ENCODE assay signal across 33 cellular contexts in the genomic region with DNA sequence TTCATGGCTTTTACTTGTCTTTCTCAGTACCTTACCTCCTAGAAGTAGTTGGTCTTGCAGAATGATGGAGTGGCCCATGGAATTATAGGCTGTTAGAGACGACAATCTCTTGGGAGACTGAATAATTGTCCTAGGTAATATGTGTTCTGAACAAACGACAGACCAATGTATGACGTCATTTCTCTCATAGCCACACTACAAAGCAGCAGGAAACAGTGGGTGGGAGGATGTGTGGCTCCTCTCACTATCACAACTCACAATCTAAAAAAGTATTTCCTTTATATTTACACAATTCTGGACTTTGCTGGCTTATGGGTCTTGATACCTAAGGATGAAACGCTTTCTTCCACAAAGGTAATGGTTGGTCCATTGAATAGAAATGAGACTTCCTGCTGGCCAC.
"Had no signal": no experiment of that assay in that cellular context is flagged by ENCODE, and none has a peak within 500 bp of the region (broad histone marks: within the 10 kb centered on the region; RNA-seq: fewer than 3 reads in every experiment).

No MANE protein-coding gene starts in this region.

- H3K36me3 Mint-ChIP-seq: activated naive CD4-positive, alpha-beta T cell treated with anti-CD3 and anti-CD28 coated beads, Interleukin-2, amount 10 ng/mL, durations not matched to agents 7 days and 5 days; activated naive CD4-positive, alpha-beta T cell treated with anti-CD3 and anti-CD28 coated beads, Interleukin-2, amount 50 U/mL, for 72 hours; activated naive CD8-positive, alpha-beta T cell treated with anti-CD3 and anti-CD28 coated beads, Interleukin-2, amount 10 ng/mL, durations not matched to agents 7 days and 5 days; brain had no signal

- H3K4me3 Mint-ChIP-seq: activated B cell treated with CpG ODN at 0.5 μM for 24 hours; activated CD8-positive, alpha-beta T cell treated with anti-CD3 and anti-CD28 coated beads for 36 hours; activated naive CD4-positive, alpha-beta T cell treated with anti-CD3 and anti-CD28 coated beads, Interleukin-2, amount 10 ng/mL, durations not matched to agents 7 days and 5 days; activated naive CD8-positive, alpha-beta T cell treated with anti-CD3 and anti-CD28 coated beads, Interleukin-2, amount 10 ng/mL, durations not matched to agents 7 days and 5 days; activated T-cell treated with anti-CD3 and anti-CD28 coated beads, Interleukin-2, amount 50 U/mL, for 4 hours; brain; dendritic cell treated with granulocyte-macrophage colony-stimulating factor and Interleukin-4, amounts not matched to agents 40 ng/mL and 50 ng/mL, for 4 days; effector memory CD8-positive, alpha-beta T cell; T-helper 17 cell; T-helper 2 cell treated with Interferon-gamma antibody and Interleukin-4, amounts not matched to agents 5 μg/mL and 100 μg/mL, for 36 hours had no signal

- H3K36me3 ChIP-seq: ascending aorta, breast epithelium, cardiac muscle cell, colonic mucosa, esophagus squamous epithelium, gastroesophageal sphincter, heart right ventricle, WERI-Rb-1 had no signal

- H3K27ac Mint-ChIP-seq: activated B cell treated with CpG ODN at 0.5 μM for 24 hours; activated CD8-positive, alpha-beta T cell treated with anti-CD3 and anti-CD28 coated beads for 36 hours; activated naive CD4-positive, alpha-beta T cell treated with anti-CD3 and anti-CD28 coated beads, Interleukin-2, amount 10 ng/mL, durations not matched to agents 7 days and 5 days; activated naive CD4-positive, alpha-beta T cell treated with anti-CD3 and anti-CD28 coated beads, Interleukin-2, amount 50 U/mL, for 72 hours; activated naive CD8-positive, alpha-beta T cell treated with anti-CD3 and anti-CD28 coated beads, Interleukin-2, amount 10 ng/mL, durations not matched to agents 7 days and 5 days; brain; dendritic cell treated with granulocyte-macrophage colony-stimulating factor and Interleukin-4, amounts not matched to agents 40 ng/mL and 50 ng/mL, for 4 days; effector memory CD8-positive, alpha-beta T cell; T-helper 17 cell; T-helper 2 cell treated with Interferon-gamma antibody and Interleukin-4, amounts not matched to agents 5 μg/mL and 100 μg/mL, for 36 hours had no signal

- H3K27me3 ChIP-seq: ascending aorta, breast epithelium, cardiac muscle cell, colonic mucosa, dorsolateral prefrontal cortex, esophagus squamous epithelium, gastroesophageal sphincter, heart right ventricle had no signal

- H3K4me3 ChIP-seq: ascending aorta, breast epithelium, cardiac muscle cell, colonic mucosa, dorsolateral prefrontal cortex, esophagus squamous epithelium, gastroesophageal sphincter, heart right ventricle had no signal

- H3K27ac ChIP-seq: ascending aorta, breast epithelium, cardiac muscle cell, colonic mucosa, dorsolateral prefrontal cortex, epithelial cell of prostate, esophagus squamous epithelium, gastroesophageal sphincter, heart right ventricle, WERI-Rb-1 had no signal

- H3K9me3 ChIP-seq: ascending aorta, colonic mucosa, esophagus squamous epithelium had no signal

- DNase-seq: activated B cell treated with CpG ODN at 0.5 μM for 24 hours; activated CD4-positive, alpha-beta T cell treated with anti-CD3 and anti-CD28 coated beads for 48 hours; activated CD4-positive, alpha-beta T cell treated with anti-CD3 and anti-CD28 coated beads, Interleukin-2, amount 50 U/mL, for 1 hour; activated CD4-positive, alpha-beta T cell treated with anti-CD3 and anti-CD28 coated beads, Interleukin-2, amount 50 U/mL, for 48 hours; activated CD8-positive, alpha-beta memory T cell treated with anti-CD3 and anti-CD28 coated beads for 24 hours; activated CD8-positive, alpha-beta T cell treated with anti-CD3 and anti-CD28 coated beads for 36 hours; activated gamma-delta T cell; activated naive CD4-positive, alpha-beta T cell; activated naive CD4-positive, alpha-beta T cell treated with anti-CD3 and anti-CD28 coated beads, Interleukin-2, amount 10 ng/mL, durations not matched to agents 7 days and 5 days; activated naive CD8-positive, alpha-beta T cell treated with anti-CD3 and anti-CD28 coated beads, Interleukin-2, amount 10 ng/mL, durations not matched to agents 7 days and 5 days; activated T-cell treated with anti-CD3 and anti-CD28 coated beads, Interleukin-2, amount 50 U/mL, for 4 hours; central memory CD4-positive, alpha-beta T cell; cerebellar nuclear complex; colonic mucosa; dorsolateral prefrontal cortex; effector memory CD8-positive, alpha-beta T cell; esophagus squamous epithelium; foreskin melanocyte; heart right ventricle; T-helper 1 cell; T-helper 17 cell; T1000; WERI-Rb-1 had no signal

- H3K4me1 ChIP-seq: ascending aorta, breast epithelium, colonic mucosa, esophagus squamous epithelium, gastroesophageal sphincter, heart right ventricle had no signal

- H3K27me3 Mint-ChIP-seq: activated B cell treated with CpG ODN at 0.5 μM for 24 hours; activated CD8-positive, alpha-beta T cell treated with anti-CD3 and anti-CD28 coated beads for 36 hours; activated naive CD4-positive, alpha-beta T cell treated with anti-CD3 and anti-CD28 coated beads, Interleukin-2, amount 10 ng/mL, durations not matched to agents 7 days and 5 days; activated naive CD8-positive, alpha-beta T cell treated with anti-CD3 and anti-CD28 coated beads, Interleukin-2, amount 10 ng/mL, durations not matched to agents 7 days and 5 days; brain; dendritic cell treated with granulocyte-macrophage colony-stimulating factor and Interleukin-4, amounts not matched to agents 40 ng/mL and 50 ng/mL, for 4 days; effector memory CD8-positive, alpha-beta T cell; T-helper 17 cell had no signal

- H3K4me1 Mint-ChIP-seq: activated B cell treated with CpG ODN at 0.5 μM for 24 hours; activated naive CD4-positive, alpha-beta T cell treated with anti-CD3 and anti-CD28 coated beads, Interleukin-2, amount 10 ng/mL, durations not matched to agents 7 days and 5 days; activated naive CD8-positive, alpha-beta T cell treated with anti-CD3 and anti-CD28 coated beads, Interleukin-2, amount 10 ng/mL, durations not matched to agents 7 days and 5 days; T-helper 17 cell had no signal

- ATAC-seq: activated CD4-positive, CD25-positive, alpha-beta regulatory T cell treated with anti-CD3 and anti-CD28 coated beads, Interleukin-2, amount 50 U/mL, for 24 hours; activated CD8-positive, alpha-beta T cell treated with anti-CD3 and anti-CD28 coated beads for 36 hours; activated naive CD4-positive, alpha-beta T cell treated with anti-CD3 and anti-CD28 coated beads, Interleukin-2, amount 50 U/mL, for 72 hours; activated T-cell treated with anti-CD3 and anti-CD28 coated beads, Interleukin-2, amount 50 U/mL, for 4 hours; effector memory CD8-positive, alpha-beta T cell; gastroesophageal sphincter; heart right ventricle; T-helper 17 cell had no signal
